In the genomic region with DNA sequence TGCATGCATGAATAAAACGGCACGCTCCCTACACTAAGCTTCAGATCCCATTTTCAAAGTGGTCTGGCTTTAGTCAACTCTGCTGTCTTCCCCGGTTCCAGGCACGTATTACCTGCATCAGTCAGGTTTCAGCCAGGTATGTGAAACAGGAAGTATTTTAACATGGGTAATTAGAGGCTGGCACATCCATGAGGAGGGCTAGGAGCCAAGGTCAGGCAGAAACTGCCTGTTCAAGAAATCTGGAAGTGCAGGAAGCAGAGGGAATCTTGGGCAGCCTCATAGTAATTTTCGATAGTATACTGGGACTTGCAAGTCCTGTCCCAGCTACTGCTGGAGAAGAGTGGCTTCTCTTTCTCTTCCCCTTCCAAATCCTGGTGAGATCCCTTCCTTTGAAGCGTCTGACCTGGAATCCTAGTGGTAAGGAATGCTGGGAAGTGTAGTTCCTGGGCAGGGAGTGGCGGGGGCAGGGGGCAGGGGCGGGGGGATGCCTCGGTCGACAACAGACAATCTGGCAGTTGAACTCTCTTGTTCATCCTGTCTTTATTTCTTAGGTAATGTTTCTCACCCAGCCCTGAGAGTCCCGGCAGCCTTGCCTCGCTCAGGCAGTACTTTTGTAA, we compare ENCODE assay signal across 22 cellular contexts.
DNase-seq lines count a peak whose midpoint lies in the region; ATAC-seq and TF ChIP-seq lines count a peak whose summit lies in the region.
"Had no signal": no experiment of that assay in that cellular context is flagged by ENCODE, and none has a peak within 500 bp of the region (broad histone marks: within the 10 kb centered on the region; RNA-seq: fewer than 3 reads in every experiment).

No MANE protein-coding gene starts in this region.

- no peaks in the 10 kb centered on the region for H3K9me3 ChIP-seq in iPS-15b (ENCODE audit: control insufficient read depth, insufficient read depth, low read length)
- H3K9me3 ChIP-seq: esophagus muscularis mucosa, suprapubic skin had no signal

- H3K27ac Mint-ChIP-seq in neural crest cell (ENCODE audit: unreplicated experiment) = no peak overlapping the region
- H3K27ac Mint-ChIP-seq in activated CD8-positive, alpha-beta memory T cell treated with anti-CD3 and anti-CD28 coated beads, Interleukin-2, amount 10 ng/mL, durations not matched to agents 7 days and 5 days = no peak overlapping the region
- H3K27ac Mint-ChIP-seq: activated CD4-positive, alpha-beta memory T cell treated with anti-CD3 and anti-CD28 coated beads, Interleukin-2, amount 10 ng/mL, durations not matched to agents 7 days and 5 days; activated naive CD4-positive, alpha-beta T cell treated with anti-CD3 and anti-CD28 coated beads, Interleukin-2, amount 10 ng/mL, durations not matched to agents 7 days and 5 days; natural killer cell had no signal

- H3K4me1 Mint-ChIP-seq in neural crest cell = peaks cover 35% of the 10 kb centered on the region
- H3K4me1 Mint-ChIP-seq in activated CD8-positive, alpha-beta memory T cell treated with anti-CD3 and anti-CD28 coated beads, Interleukin-2, amount 10 ng/mL, durations not matched to agents 7 days and 5 days = no peaks in the 10 kb centered on the region
- H3K4me1 Mint-ChIP-seq: activated CD4-positive, alpha-beta memory T cell treated with anti-CD3 and anti-CD28 coated beads, Interleukin-2, amount 10 ng/mL, durations not matched to agents 7 days and 5 days; activated naive CD4-positive, alpha-beta T cell treated with anti-CD3 and anti-CD28 coated beads, Interleukin-2, amount 10 ng/mL, durations not matched to agents 7 days and 5 days; natural killer cell had no signal

- DNase-seq in ELF-1 (ENCODE audit: low read depth, low spot score) = peak; percentile 20
- DNase-seq in NCI-H2227 treated with DMSO at 0.1 percent for 48 hours (lab: John Stamatoyannopoulos, UW) = peak; percentile 27
- DNase-seq in neural crest cell (ENCODE audit: low read depth, low spot score) = no peak
- DNase-seq in GF-D8 (lab: John Stamatoyannopoulos, UW) = no peak
- no peak for DNase-seq in activated CD4-positive, CD25-positive, alpha-beta regulatory T cell (lab: John Stamatoyannopoulos, UW)
- DNase-seq in activated CD8-positive, alpha-beta memory T cell treated with anti-CD3 and anti-CD28 coated beads, Interleukin-2, amount 10 ng/mL, durations not matched to agents 7 days and 5 days = no peak
- DNase-seq in activated naive CD4-positive, alpha-beta T cell treated with Interleukin-2 at 50 U/mL for 16 hours = no peak
- DNase-seq: ACHN; activated CD4-positive, alpha-beta memory T cell treated with anti-CD3 and anti-CD28 coated beads, Interleukin-2, amount 10 ng/mL, durations not matched to agents 7 days and 5 days; activated naive CD4-positive, alpha-beta T cell treated with anti-CD3 and anti-CD28 coated beads, Interleukin-2, amount 10 ng/mL, durations not matched to agents 7 days and 5 days; activated T-cell treated with anti-CD3 and anti-CD28 coated beads, Interleukin-2, amount 50 U/mL, for 1 hour; aorta; cerebellar nuclear complex; KG1; MV-4-11; natural killer cell; NCI-H2107; PC-9; stimulated activated CD4-positive, alpha-beta T cell treated with anti-CD3 and anti-CD28 coated beads, Interleukin-12 subunit alpha, Interleukin-12 subunit beta, amount 100 ng/mL, for 4 hours had no signal

- H3K36me3 Mint-ChIP-seq in neural crest cell (ENCODE audit: low read depth) = no peaks in the 10 kb centered on the region
- no peaks in the 10 kb centered on the region for H3K36me3 Mint-ChIP-seq in activated CD8-positive, alpha-beta memory T cell treated with anti-CD3 and anti-CD28 coated beads, Interleukin-2, amount 10 ng/mL, durations not matched to agents 7 days and 5 days
- H3K36me3 Mint-ChIP-seq: activated naive CD4-positive, alpha-beta T cell treated with anti-CD3 and anti-CD28 coated beads, Interleukin-2, amount 10 ng/mL, durations not matched to agents 7 days and 5 days; natural killer cell had no signal

- no peak for TF ChIP-seq CTCF in neural crest cell (conservative IDR thresholded peaks at IDR 0.05)

- peaks cover 10% of the 10 kb centered on the region for H3K4me1 ChIP-seq in iPS-15b (ENCODE audit: control insufficient read depth, insufficient read depth, low read length)

- H3K4me3 Mint-ChIP-seq in neural crest cell = peak overlapping the region; percentile 36
- no peak overlapping the region for H3K4me3 Mint-ChIP-seq in activated CD8-positive, alpha-beta memory T cell treated with anti-CD3 and anti-CD28 coated beads, Interleukin-2, amount 10 ng/mL, durations not matched to agents 7 days and 5 days
- H3K4me3 Mint-ChIP-seq: activated CD4-positive, alpha-beta memory T cell treated with anti-CD3 and anti-CD28 coated beads, Interleukin-2, amount 10 ng/mL, durations not matched to agents 7 days and 5 days; activated naive CD4-positive, alpha-beta T cell treated with anti-CD3 and anti-CD28 coated beads, Interleukin-2, amount 10 ng/mL, durations not matched to agents 7 days and 5 days; natural killer cell had no signal

- no peak overlapping the region for H3K9ac ChIP-seq in iPS-15b (ENCODE audit: low read depth, low read length)

- peak overlapping the region; percentile 15 for H3K4me3 ChIP-seq in iPS-15b (ENCODE audit: low read depth, low read length)
- H3K4me3 ChIP-seq: esophagus muscularis mucosa, PC-9, suprapubic skin had no signal

- H3K36me3 ChIP-seq in iPS-15b (ENCODE audit: control insufficient read depth, insufficient read depth, low read length) = no peaks in the 10 kb centered on the region
- H3K36me3 ChIP-seq: esophagus muscularis mucosa, suprapubic skin had no signal

- H3K27me3 ChIP-seq in iPS-15b (ENCODE audit: control insufficient read depth, insufficient read depth, low read length) = no peaks in the 10 kb centered on the region
- H3K27me3 ChIP-seq: esophagus muscularis mucosa, suprapubic skin had no signal

- ATAC-seq in activated CD8-positive, alpha-beta memory T cell treated with anti-CD3 and anti-CD28 coated beads, Interleukin-2, amount 10 ng/mL, durations not matched to agents 7 days and 5 days = no peak
- ATAC-seq: natural killer cell had no signal

- CTCF ChIA-PET in activated CD8-positive, alpha-beta memory T cell treated with anti-CD3 and anti-CD28 coated beads, Interleukin-2, amount 10 ng/mL, durations not matched to agents 7 days and 5 days (lab: Charles Lee) = no interaction called here

- no peaks in the 10 kb centered on the region for H3K9me3 Mint-ChIP-seq in neural crest cell
- no peaks in the 10 kb centered on the region for H3K9me3 Mint-ChIP-seq in activated CD8-positive, alpha-beta memory T cell treated with anti-CD3 and anti-CD28 coated beads, Interleukin-2, amount 10 ng/mL, durations not matched to agents 7 days and 5 days (ENCODE audit: low read depth)
- H3K9me3 Mint-ChIP-seq: activated CD4-positive, alpha-beta memory T cell treated with anti-CD3 and anti-CD28 coated beads, Interleukin-2, amount 10 ng/mL, durations not matched to agents 7 days and 5 days; activated naive CD4-positive, alpha-beta T cell treated with anti-CD3 and anti-CD28 coated beads, Interleukin-2, amount 10 ng/mL, durations not matched to agents 7 days and 5 days; natural killer cell had no signal

- H3K27me3 Mint-ChIP-seq in neural crest cell (ENCODE audit: low read depth) = no peaks in the 10 kb centered on the region
- H3K27me3 Mint-ChIP-seq in activated CD8-positive, alpha-beta memory T cell treated with anti-CD3 and anti-CD28 coated beads, Interleukin-2, amount 10 ng/mL, durations not matched to agents 7 days and 5 days = peaks cover 15% of the 10 kb centered on the region

Comparison
In these comparisons a context has a peak if more than half of its experiments do, and no peak if none do; other contexts are left out.
1. DNase-seq: peak in ELF-1 (single experiment) and NCI-H2227 treated with DMSO at 0.1 percent for 48 hours (single experiment); none in neural crest cell (single experiment), GF-D8 (single experiment), activated CD4-positive, CD25-positive, alpha-beta regulatory T cell (0 of 4), activated CD8-positive, alpha-beta memory T cell treated with anti-CD3 and anti-CD28 coated beads, Interleukin-2, amount 10 ng/mL, durations not matched to agents 7 days and 5 days (single experiment) and activated naive CD4-positive, alpha-beta T cell treated with Interleukin-2 at 50 U/mL for 16 hours (single experiment).